In the genomic region with DNA sequence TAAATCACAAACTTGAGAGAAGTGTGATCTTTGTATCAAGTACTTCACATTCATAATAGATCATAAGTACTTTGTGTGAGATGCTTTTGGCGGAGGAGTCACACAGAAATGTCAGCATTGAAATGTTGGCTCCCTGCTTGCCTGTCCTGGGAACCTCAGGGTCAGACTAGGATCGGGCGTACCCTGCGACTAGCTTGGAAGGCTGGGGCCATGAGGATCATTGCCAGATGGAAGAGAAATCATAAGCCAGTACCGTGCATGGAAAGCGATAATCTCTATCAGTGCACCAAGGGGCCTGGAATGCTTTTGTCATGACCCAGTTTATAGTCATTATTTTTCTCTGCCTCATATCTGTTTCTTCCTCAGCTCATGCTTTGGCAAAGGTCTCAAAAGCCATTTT, we compare ENCODE assay signal across 28 cellular contexts. TPM values are rescaled to one million over a fixed set of nuclear protein-coding genes. Genes with fewer than 3 reads are reported as not detected.
DNase-seq lines count a peak whose midpoint lies in the region; ATAC-seq and TF ChIP-seq lines count a peak whose summit lies in the region.
"Had no signal": no experiment of that assay in that cellular context is flagged by ENCODE, and none has a peak within 500 bp of the region (broad histone marks: within the 10 kb centered on the region; RNA-seq: fewer than 3 reads in every experiment).

No MANE protein-coding gene starts in this region.

- POLR2A ChIA-PET in A673 (lab: Charles Lee; ENCODE audit: low non-redundant PET) = no interaction called here

- H3K27ac ChIP-seq in tibial nerve (peak overlapping the region; percentile 6 to 72 (median 47)), A673 (ENCODE audit: low read depth, low read length, poor library complexity, severe bottlenecking) (no peak overlapping the region)

- H3K4me1 Mint-ChIP-seq in activated T-cell treated with anti-CD3 and anti-CD28 coated beads, Interleukin-2, amount 50 U/mL, for 4 hours (ENCODE audit: low read depth) = no peaks in the 10 kb centered on the region

- H3K9me3 Mint-ChIP-seq in activated T-cell treated with anti-CD3 and anti-CD28 coated beads, Interleukin-2, amount 50 U/mL, for 4 hours = no peaks in the 10 kb centered on the region
- H3K9me3 Mint-ChIP-seq: CD14-positive monocyte; CD8-positive, alpha-beta memory T cell had no signal

- H3K9me3 ChIP-seq in tibial nerve (no peaks in the 10 kb centered on the region), A673 (ENCODE audit: low read depth, low read length, poor library complexity, severe bottlenecking) (no peaks in the 10 kb centered on the region)
- H3K9me3 ChIP-seq: BE2C had no signal

- H3K36me3 ChIP-seq in tibial nerve = peaks cover 0 to 85% (median 14%) of the 10 kb centered on the region in 3 donors
- peaks cover 11% of the 10 kb centered on the region for H3K36me3 ChIP-seq in A673 (ENCODE audit: insufficient read depth, low read length, poor library complexity, severe bottlenecking)

- TF ChIP-seq CTCF in fibroblast of the aortic adventitia (IDR thresholded peaks at IDR 0.05; ENCODE audit: insufficient read depth, low read length) = no peak
- no peak for TF ChIP-seq CTCF in omental fat pad (IDR thresholded peaks at IDR 0.05)
- no peak for TF ChIP-seq CTCF in tibial nerve (IDR thresholded peaks at IDR 0.05)
- no peak for TF ChIP-seq CTCF in A673 (conservative IDR thresholded peaks at IDR 0.05; ENCODE audit: low read depth, low read length)

- peaks cover 0 to 18% (median 0%) of the 10 kb centered on the region in 4 donors for H3K4me1 ChIP-seq in tibial nerve
- H3K4me1 ChIP-seq in A673 (ENCODE audit: insufficient read depth, low read length, poor library complexity, severe bottlenecking) = no peaks in the 10 kb centered on the region

- no TSS peak for BruUV-seq in A673 (replicated peaks; lab: Mats Ljungman, UMichigan)

- H3K4me3 ChIP-seq in fibroblast of the aortic adventitia (ENCODE audit: low read depth, low read length) = no peak overlapping the region
- no peak overlapping the region for H3K4me3 ChIP-seq in tibial nerve
- no peak overlapping the region for H3K4me3 ChIP-seq in A673 (ENCODE audit: low read depth, low read length, poor library complexity, severe bottlenecking)
- H3K4me3 ChIP-seq: GM12878, K562 had no signal

- DNase-seq in fibroblast of the aortic adventitia (ENCODE audit: low read depth) (peak; percentile 13), left cardiac atrium (peak; percentile 58), omental fat pad (ENCODE audit: low spot score) (no peak), tibial nerve (ENCODE audit: low spot score in 2 of 2) (no peak), HUDEP-2 (lab: John Stamatoyannopoulos, UW; ENCODE audit: unreplicated experiment in 76 of 76) (no peak), ACHN (no peak), A673 (ENCODE audit: low spot score) (no peak)
- no peak for DNase-seq in activated T-cell treated with anti-CD3 and anti-CD28 coated beads, Interleukin-2, amount 50 U/mL, for 4 hours
- DNase-seq: BE2C; CD8-positive, alpha-beta memory T cell; DMS 273 treated with DMSO at 0.1 percent for 48 hours; DMS79; EL; GDM1; HCEC 1CT; Kasumi-1; MV-4-11; NCI-H1105; NCI-H1436 treated with DMSO at 0.1 percent for 48 hours; NCI-H187 treated with DMSO at 0.1 percent for 48 hours; NCI-H446 treated with DMSO at 0.1 percent for 48 hours; NCI-H526; NCI-H82; NK-92 treated with Interleukin-12 subunit alpha and Interleukin-12 subunit beta, amount 100 ng/mL, for 24 hours; PC-3 had no signal

- peak in 1 of 2 donors; percentile 21 for TF ChIP-seq EP300 in tibial nerve (IDR thresholded peaks at IDR 0.05)

- ATAC-seq in left cardiac atrium (peak; percentile 91 to 93), omental fat pad (ENCODE audit: low FRiP score) (peak; percentile 73)
- ATAC-seq in activated T-cell treated with anti-CD3 and anti-CD28 coated beads, Interleukin-2, amount 50 U/mL, for 4 hours = no peak
- ATAC-seq: GM12878, K562, PC-3 had no signal

- TF ChIP-seq POLR2A in tibial nerve (IDR thresholded peaks at IDR 0.05) = no peak

- H3K27me3 ChIP-seq in tibial nerve (no peaks in the 10 kb centered on the region), A673 (replicated peaks; ENCODE audit: insufficient read depth, low read depth, low read length, poor library complexity) (no peaks in the 10 kb centered on the region)
- H3K27me3 ChIP-seq: BE2C had no signal

- CTCF ChIA-PET in A673 (lab: Charles Lee) = no interaction called here

- in situ Hi-C loops in ACHN (cut with HindIII; ENCODE audit: low pct_ligation_motif_present, low pct_unique_long_range_greater_than_20kb, low sequenced_read_pairs) = no loop called here

- no peaks in the 10 kb centered on the region for H3K27me3 Mint-ChIP-seq in activated T-cell treated with anti-CD3 and anti-CD28 coated beads, Interleukin-2, amount 50 U/mL, for 4 hours (ENCODE audit: low read depth)
- H3K27me3 Mint-ChIP-seq: CD8-positive, alpha-beta memory T cell had no signal

- H3K36me3 Mint-ChIP-seq in activated T-cell treated with anti-CD3 and anti-CD28 coated beads, Interleukin-2, amount 50 U/mL, for 4 hours (ENCODE audit: insufficient read depth) = peaks cover 67% of the 10 kb centered on the region

- intact Hi-C loops in left cardiac atrium (cut with DNase I) = no loop called here
- intact Hi-C loops in A673 (cut with micrococcal nuclease; ENCODE audit: unreplicated experiment) = no loop called here

- 17 to 38% methylated on average over 6 of the region's 6 CpGs for WGBS in tibial nerve, 2 donors

- H3K4me3 Mint-ChIP-seq in activated T-cell treated with anti-CD3 and anti-CD28 coated beads, Interleukin-2, amount 50 U/mL, for 4 hours = no peak overlapping the region
- H3K4me3 Mint-ChIP-seq: CD14-positive monocyte; CD8-positive, alpha-beta memory T cell had no signal

RNA-seq across cellular contexts. Expression of a gene that starts 35.5 kb away (rescaled TPM):
- 28.5 and 38.4 TPM in 2 replicates for total RNA-seq in fibroblast of the aortic adventitia (ENCODE audit: low replicate concordance)
- total RNA-seq in left cardiac atrium = 10 to 100 TPM; 33.4 to 44.7 TPM
- total RNA-seq in omental fat pad = 10 to 100 TPM; 24.9 to 38.0 (median 30.8) TPM
- total RNA-seq in tibial nerve = 10 to 100 TPM; 42.3 to 55.3 (median 44.7) TPM
- total RNA-seq in activated T-cell treated with anti-CD3 and anti-CD28 coated beads, Interleukin-2, amount 50 U/mL, for 4 hours = 10 to 100 TPM; 34.2 to 40.1 (median 39.0) TPM
- total RNA-seq in A673 (2021) = 36.0 and 40.8 TPM in 2 replicates

Comparison
In these comparisons a context has a peak if more than half of its experiments do, and no peak if none do; other contexts are left out.
1. DNase-seq: peak in fibroblast of the aortic adventitia (single experiment) and left cardiac atrium (single experiment); none in omental fat pad (single experiment), tibial nerve (0 of 2), HUDEP-2 (0 of 76), activated T-cell treated with anti-CD3 and anti-CD28 coated beads, Interleukin-2, amount 50 U/mL, for 4 hours (single experiment), ACHN (single experiment) and A673 (single experiment).
2. ATAC-seq: peak in left cardiac atrium (2 of 2) and omental fat pad (single experiment); none in activated T-cell treated with anti-CD3 and anti-CD28 coated beads, Interleukin-2, amount 50 U/mL, for 4 hours (0 of 2).